1 cellular context compared by ENCODE assay signal in the genomic region with DNA sequence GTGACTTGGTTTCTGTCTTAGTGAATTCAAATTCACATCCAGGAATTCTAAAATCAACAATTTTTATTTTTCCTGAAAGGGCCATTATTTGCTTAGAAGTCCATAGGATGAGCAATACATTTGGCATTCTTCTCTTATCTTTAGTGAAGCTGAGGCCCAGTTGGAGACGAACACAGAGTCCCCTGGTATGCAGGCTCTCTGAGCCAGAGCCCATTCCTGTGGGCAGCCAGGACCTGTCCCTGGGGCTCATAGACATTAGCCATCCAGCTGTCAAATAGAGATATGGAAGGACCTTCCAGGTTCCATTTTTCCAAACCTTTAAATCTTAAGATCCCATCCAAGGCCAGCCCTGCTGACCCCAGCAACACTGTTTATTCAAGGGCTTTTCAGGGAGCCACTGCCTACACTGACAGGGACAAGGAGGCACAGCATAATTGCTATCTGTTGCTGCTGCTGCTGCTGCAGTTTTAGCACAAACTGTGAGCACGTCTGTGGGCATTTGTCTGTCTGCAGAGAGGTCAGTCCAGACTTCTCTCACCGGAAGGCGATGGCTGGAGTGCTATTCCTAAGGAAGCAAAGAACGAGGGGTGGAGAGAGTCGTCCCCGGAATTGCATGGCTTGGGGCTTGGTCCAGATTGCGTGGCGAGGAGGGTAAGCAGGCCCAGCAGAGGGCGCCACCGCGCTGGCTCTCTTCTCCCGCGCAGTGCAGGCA.
TF ChIP-seq lines count a peak whose summit lies in the region.

No MANE protein-coding gene starts in this region.

TF ChIP-seq in SK-N-SH treated with all-trans-retinoic acid at 6 μM for 48 hours, 23 proteins besides CTCF, POLR2A, EP300 and RAD21 (continued from another document):
- TF ChIP-seq, protein P1, sequence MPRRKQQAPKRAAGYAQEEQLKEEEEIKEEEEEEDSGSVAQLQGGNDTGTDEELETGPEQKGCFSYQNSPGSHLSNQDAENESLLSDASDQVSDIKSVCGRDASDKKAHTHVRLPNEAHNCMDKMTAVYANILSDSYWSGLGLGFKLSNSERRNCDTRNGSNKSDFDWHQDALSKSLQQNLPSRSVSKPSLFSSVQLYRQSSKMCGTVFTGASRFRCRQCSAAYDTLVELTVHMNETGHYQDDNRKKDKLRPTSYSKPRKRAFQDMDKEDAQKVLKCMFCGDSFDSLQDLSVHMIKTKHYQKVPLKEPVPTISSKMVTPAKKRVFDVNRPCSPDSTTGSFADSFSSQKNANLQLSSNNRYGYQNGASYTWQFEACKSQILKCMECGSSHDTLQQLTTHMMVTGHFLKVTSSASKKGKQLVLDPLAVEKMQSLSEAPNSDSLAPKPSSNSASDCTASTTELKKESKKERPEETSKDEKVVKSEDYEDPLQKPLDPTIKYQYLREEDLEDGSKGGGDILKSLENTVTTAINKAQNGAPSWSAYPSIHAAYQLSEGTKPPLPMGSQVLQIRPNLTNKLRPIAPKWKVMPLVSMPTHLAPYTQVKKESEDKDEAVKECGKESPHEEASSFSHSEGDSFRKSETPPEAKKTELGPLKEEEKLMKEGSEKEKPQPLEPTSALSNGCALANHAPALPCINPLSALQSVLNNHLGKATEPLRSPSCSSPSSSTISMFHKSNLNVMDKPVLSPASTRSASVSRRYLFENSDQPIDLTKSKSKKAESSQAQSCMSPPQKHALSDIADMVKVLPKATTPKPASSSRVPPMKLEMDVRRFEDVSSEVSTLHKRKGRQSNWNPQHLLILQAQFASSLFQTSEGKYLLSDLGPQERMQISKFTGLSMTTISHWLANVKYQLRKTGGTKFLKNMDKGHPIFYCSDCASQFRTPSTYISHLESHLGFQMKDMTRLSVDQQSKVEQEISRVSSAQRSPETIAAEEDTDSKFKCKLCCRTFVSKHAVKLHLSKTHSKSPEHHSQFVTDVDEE (CRISPR knock-in tag; IDR thresholded peaks at IDR 0.05): 0 out of 2 replicates have a peak, but pooled peaks have one; percentile 25
